In genomic region chr5:72296251-72296650, GRCh38 we compare ENCODE assay signal across 25 cellular contexts. TPM values are rescaled to one million over a fixed set of nuclear protein-coding genes. Genes with fewer than 3 reads are reported as not detected.
DNase-seq lines count a peak whose midpoint lies in the region; ATAC-seq, FAIRE-seq and TF ChIP-seq lines count a peak whose summit lies in the region.
"Had no signal": no experiment of that assay in that cellular context is flagged by ENCODE, and none has a peak within 500 bp of the region (broad histone marks: within the 10 kb centered on the region; RNA-seq: fewer than 3 reads in every experiment).

No MANE protein-coding gene starts in this region.

- peaks cover 0 to 20% (median 8%) of the 10 kb centered on the region in 11 experiments; a peak in 11 of 22 replicates for H3K9me3 ChIP-seq in BLaER1 treated with 17β-estradiol and CSF1 and Interleukin-3, amounts not matched to agents 10 nM and 100 nM (replicated peaks in 1 of 11)
- H3K9me3 ChIP-seq: psoas muscle, thyroid gland had no signal

- no peaks in the 10 kb centered on the region for H3K27me3 Mint-ChIP-seq in natural killer cell treated with Interleukin-12 subunit alpha and Interleukin-12 subunit beta and Interleukin-15 and Interleukin-18, amount 100 ng/mL, for 72 hours
- H3K27me3 Mint-ChIP-seq: CD4-positive, alpha-beta memory T cell had no signal

- DNase-seq in H54 (ENCODE audit: insufficient read length, low spot score) = no peak
- DNase-seq in NCI-H524 treated with DMSO at 0.1 percent for 48 hours (lab: John Stamatoyannopoulos, UW) = peak; percentile 68
- peak; percentile 19 to 70 for DNase-seq in cerebellar nuclear complex (lab: John Stamatoyannopoulos, UW)
- no peak for DNase-seq in HuH-7.5 (ENCODE audit: low spot score)
- no peak for DNase-seq in natural killer cell treated with Interleukin-12 subunit alpha and Interleukin-12 subunit beta and Interleukin-15 and Interleukin-18, amount 100 ng/mL, for 72 hours (ENCODE audit: low spot score)
- DNase-seq: activated CD4-positive, alpha-beta T cell treated with anti-CD3 and anti-CD28 coated beads, Interleukin-2, amount 50 U/mL, for 4 hours; activated naive CD4-positive, alpha-beta T cell treated with anti-CD3 and anti-CD28 coated beads for 36 hours; activated T-cell treated with anti-CD3 and anti-CD28 coated beads for 4 hours; CD4-positive, alpha-beta memory T cell; DMS79 treated with DMSO at 0.1 percent for 48 hours; foreskin keratinocyte; HFFc6; hippocampal formation; NCI-H2029; NCI-H510A treated with DMSO at 0.1 percent for 48 hours; psoas muscle; Right ventricle myocardium superior; stimulated activated CD4-positive, alpha-beta T cell treated with anti-CD3 and anti-CD28 coated beads, Interleukin-2, amount 100 ng/mL, for 24 hours; stimulated activated naive CD4-positive, alpha-beta T cell treated with Interleukin-2 at 50 U/mL for 16 hours; thyroid gland had no signal

- H3K27ac ChIP-seq in BLaER1 treated with 17β-estradiol and CSF1 and Interleukin-3, amounts not matched to agents 10 nM and 100 nM = peak overlapping the region in 2 of 11 experiments; percentile 22 to 24; a peak in 2 of 22 replicates
- H3K27ac ChIP-seq: foreskin keratinocyte, psoas muscle, skin epidermis, thyroid gland had no signal

- H3K9ac ChIP-seq in BLaER1 treated with 17β-estradiol and CSF1 and Interleukin-3, amounts not matched to agents 10 nM and 100 nM = no peak overlapping the region

- no peaks in the 10 kb centered on the region for H3K27me3 ChIP-seq in BLaER1 treated with 17β-estradiol and CSF1 and Interleukin-3, amounts not matched to agents 10 nM and 100 nM
- H3K27me3 ChIP-seq: foreskin keratinocyte, thyroid gland had no signal

- H3K4me1 Mint-ChIP-seq in natural killer cell treated with Interleukin-12 subunit alpha and Interleukin-12 subunit beta and Interleukin-15 and Interleukin-18, amount 100 ng/mL, for 72 hours (ENCODE audit: low read depth in 2 of 2) = peaks cover 23 to 27% of the 10 kb centered on the region in 2 donors

- peaks cover 14 to 62% (median 37%) of the 10 kb centered on the region in 10 experiments for H3K4me1 ChIP-seq in BLaER1 treated with 17β-estradiol and CSF1 and Interleukin-3, amounts not matched to agents 10 nM and 100 nM
- H3K4me1 ChIP-seq: psoas muscle, thyroid gland had no signal

- peaks cover 0 to 15% (median 0%) of the 10 kb centered on the region in 11 experiments; a peak in 4 of 22 replicates for H4K20me1 ChIP-seq in BLaER1 treated with 17β-estradiol and CSF1 and Interleukin-3, amounts not matched to agents 10 nM and 100 nM

- peaks cover 22 to 98% (median 68%) of the 10 kb centered on the region in 11 experiments; a peak in 21 of 22 replicates for H3K36me3 ChIP-seq in BLaER1 treated with 17β-estradiol and CSF1 and Interleukin-3, amounts not matched to agents 10 nM and 100 nM
- H3K36me3 ChIP-seq: thyroid gland had no signal

- no peak overlapping the region for H3K27ac Mint-ChIP-seq in natural killer cell treated with Interleukin-12 subunit alpha and Interleukin-12 subunit beta and Interleukin-15 and Interleukin-18, amount 100 ng/mL, for 72 hours
- H3K27ac Mint-ChIP-seq: activated naive CD4-positive, alpha-beta T cell treated with anti-CD3 and anti-CD28 coated beads for 36 hours; CD4-positive, alpha-beta memory T cell; HFFc6 had no signal

- H3K36me3 Mint-ChIP-seq in natural killer cell treated with Interleukin-12 subunit alpha and Interleukin-12 subunit beta and Interleukin-15 and Interleukin-18, amount 100 ng/mL, for 72 hours = peaks cover 11% of the 10 kb centered on the region

- no peak for TF ChIP-seq POLR2A in H54 (IDR thresholded peaks at IDR 0.05; ENCODE audit: low read depth, low read length)

- peak; percentile 20 for FAIRE-seq in H54 (lab: Jason Lieb, UNC)

- no peak overlapping the region for H3K4me3 Mint-ChIP-seq in natural killer cell treated with Interleukin-12 subunit alpha and Interleukin-12 subunit beta and Interleukin-15 and Interleukin-18, amount 100 ng/mL, for 72 hours
- H3K4me3 Mint-ChIP-seq: activated naive CD4-positive, alpha-beta T cell treated with anti-CD3 and anti-CD28 coated beads for 36 hours; CD4-positive, alpha-beta memory T cell; HFFc6; neural crest cell had no signal

- ATAC-seq in HG03439 (IDR thresholded peaks at IDR 0.05; ENCODE audit: unreplicated experiment) = no peak
- ATAC-seq in GM19328 (IDR thresholded peaks at IDR 0.05; ENCODE audit: unreplicated experiment) = no peak
- ATAC-seq in natural killer cell treated with Interleukin-12 subunit alpha and Interleukin-12 subunit beta and Interleukin-15 and Interleukin-18, amount 100 ng/mL, for 72 hours = no peak
- ATAC-seq: foreskin keratinocyte, psoas muscle had no signal

- H3K4me3 ChIP-seq in BLaER1 treated with 17β-estradiol and CSF1 and Interleukin-3, amounts not matched to agents 10 nM and 100 nM = no peak overlapping the region
- H3K4me3 ChIP-seq: psoas muscle, skin epidermis, thyroid gland had no signal

- H3K9me3 Mint-ChIP-seq in natural killer cell treated with Interleukin-12 subunit alpha and Interleukin-12 subunit beta and Interleukin-15 and Interleukin-18, amount 100 ng/mL, for 72 hours = no peaks in the 10 kb centered on the region
- H3K9me3 Mint-ChIP-seq: activated naive CD4-positive, alpha-beta T cell treated with anti-CD3 and anti-CD28 coated beads for 36 hours; CD4-positive, alpha-beta memory T cell; HFFc6; neural crest cell had no signal

- peak overlapping the region in 6 of 11 experiments; percentile 27 to 70 (median 49); a peak in 13 of 22 replicates for H3K4me2 ChIP-seq in BLaER1 treated with 17β-estradiol and CSF1 and Interleukin-3, amounts not matched to agents 10 nM and 100 nM

RNA-seq across cellular contexts. Expression of gene MRPS27, which starts 23.8 kb away (rescaled TPM):
- 10 to 100 TPM; 43.1 to 61.0 TPM for total RNA-seq in natural killer cell treated with Interleukin-12 subunit alpha and Interleukin-12 subunit beta and Interleukin-15 and Interleukin-18, amount 100 ng/mL, for 72 hours

RNA-seq across cellular contexts. Expression of gene PTCD2, which starts 23.9 kb away (rescaled TPM):
- total RNA-seq in natural killer cell treated with Interleukin-12 subunit alpha and Interleukin-12 subunit beta and Interleukin-15 and Interleukin-18, amount 100 ng/mL, for 72 hours = 10 to 100 TPM in 1 of 2 donors, 1 to 10 TPM in 1; 8.0 to 11.3 TPM

Comparison
In these comparisons a context has a peak if more than half of its experiments do, and no peak if none do; other contexts are left out.
1. DNase-seq: peak in NCI-H524 treated with DMSO at 0.1 percent for 48 hours (single experiment) and cerebellar nuclear complex (2 of 2); none in H54 (single experiment), HuH-7.5 (single experiment) and natural killer cell treated with Interleukin-12 subunit alpha and Interleukin-12 subunit beta and Interleukin-15 and Interleukin-18, amount 100 ng/mL, for 72 hours (single experiment).